8 cellular contexts compared by ENCODE assay signal in genomic region chr7:47979145-47979831, GRCh38. TPM values are rescaled to one million over a fixed set of nuclear protein-coding genes. Genes with fewer than 3 reads are reported as not detected.
A peak's percentile ranks its signal among the peaks of the same experiment; 100 is the strongest.
DNase-seq lines count a peak whose midpoint lies in the region; TF ChIP-seq lines count a peak whose summit lies in the region.

Gene HUS1, minus strand, starts transcription at chr7:47979615. Its CDS starts 96 bp downstream, at chr7:47979519.

- H3K27me3 ChIP-seq in H7 (ENCODE audit: control insufficient read depth, insufficient read depth, low read length) (no peaks in the 10 kb centered on the region), Loucy (ENCODE audit: insufficient read depth, low read length, poor library complexity, severe bottlenecking) (peaks cover 12% of the 10 kb centered on the region)

- H4K20me1 ChIP-seq in Loucy (ENCODE audit: insufficient read depth, low read length, poor library complexity, severe bottlenecking) = no peaks in the 10 kb centered on the region

- H3K4me3 ChIP-seq in H7 (ENCODE audit: insufficient read depth, low read depth, low read length) = peak within 1 kb of the TSS; percentile 69
- peak within 1 kb of the TSS; percentile 99 for H3K4me3 ChIP-seq in Loucy (ENCODE audit: low read length, poor library complexity, severe bottlenecking)
- H3K4me3 ChIP-seq in fibroblast of the aortic adventitia (ENCODE audit: low read depth, low read length) = peak within 1 kb of the TSS; percentile 95

- peak within 1 kb of the TSS; percentile 88 to 89 (median 88) for H3K4me3 Mint-ChIP-seq in nephron
- peak within 1 kb of the TSS; percentile 91 for H3K4me3 Mint-ChIP-seq in stimulated activated naive CD8-positive, alpha-beta T cell treated with anti-CD3 and anti-CD28 coated beads, Interleukin-15, Interleukin-2, amounts not matched to agents 100 ng/mL and 50 ng/mL, for 24 hours

- peaks cover 9% of the 10 kb centered on the region for H3F3A ChIP-seq in Loucy (ENCODE audit: low read depth)

- DNase-seq in H7 (peak; percentile 98), SHP77 (lab: John Stamatoyannopoulos, UW) (peak; percentile 89 to 93), fibroblast of the aortic adventitia (ENCODE audit: low read depth) (peak; percentile 86)
- peak; percentile 95 for DNase-seq in activated effector memory CD4-positive, alpha-beta T cell treated with Interleukin-2 at 50 U/mL for 16 hours

- TF ChIP-seq CTCF in Loucy (conservative IDR thresholded peaks at IDR 0.05; ENCODE audit: low read length) (no peak), fibroblast of the aortic adventitia (IDR thresholded peaks at IDR 0.05; ENCODE audit: insufficient read depth, low read length) (no peak), nephron (IDR thresholded peaks at IDR 0.05; ENCODE audit: unreplicated experiment in 3 of 3) (no peak)

- H3K27ac Mint-ChIP-seq in nephron = peak within 1 kb of the TSS; percentile 91 to 96 (median 94)
- H3K27ac Mint-ChIP-seq in stimulated activated naive CD8-positive, alpha-beta T cell treated with anti-CD3 and anti-CD28 coated beads, Interleukin-15, Interleukin-2, amounts not matched to agents 100 ng/mL and 50 ng/mL, for 24 hours = peak within 1 kb of the TSS; percentile 95

- H3K4me1 ChIP-seq in ES-I3 (ENCODE audit: insufficient read depth, low read length) = no peaks in the 10 kb centered on the region
- peaks cover 11% of the 10 kb centered on the region for H3K4me1 ChIP-seq in Loucy (ENCODE audit: insufficient read depth, low read length, poor library complexity, severe bottlenecking)

- H3K9me2 ChIP-seq in Loucy (replicated peaks; ENCODE audit: low read depth, low read length) = no peaks in the 10 kb centered on the region

- peaks cover 3% of the 10 kb centered on the region for H3K27me3 Mint-ChIP-seq in nephron (ENCODE audit: low read depth)
- no peaks in the 10 kb centered on the region for H3K27me3 Mint-ChIP-seq in stimulated activated naive CD8-positive, alpha-beta T cell treated with anti-CD3 and anti-CD28 coated beads, Interleukin-15, Interleukin-2, amounts not matched to agents 100 ng/mL and 50 ng/mL, for 24 hours

- peaks cover 21% of the 10 kb centered on the region for H3K4me1 Mint-ChIP-seq in nephron
- peaks cover 41% of the 10 kb centered on the region for H3K4me1 Mint-ChIP-seq in stimulated activated naive CD8-positive, alpha-beta T cell treated with anti-CD3 and anti-CD28 coated beads, Interleukin-15, Interleukin-2, amounts not matched to agents 100 ng/mL and 50 ng/mL, for 24 hours (ENCODE audit: low read depth)

- H3K9me3 ChIP-seq in ES-I3 (ENCODE audit: control insufficient read depth, insufficient read depth, low read length) (no peaks in the 10 kb centered on the region), Loucy (ENCODE audit: insufficient read depth, low read depth, low read length) (no peaks in the 10 kb centered on the region)

- H3K9ac ChIP-seq in ES-I3 (ENCODE audit: low read depth, low read length) (peak within 1 kb of the TSS; percentile 67), Loucy (ENCODE audit: low read depth, low read length, poor library complexity, severe bottlenecking) (peak within 1 kb of the TSS; percentile 96)

- H3K9me3 Mint-ChIP-seq in nephron = no peaks in the 10 kb centered on the region
- H3K9me3 Mint-ChIP-seq in stimulated activated naive CD8-positive, alpha-beta T cell treated with anti-CD3 and anti-CD28 coated beads, Interleukin-15, Interleukin-2, amounts not matched to agents 100 ng/mL and 50 ng/mL, for 24 hours = no peaks in the 10 kb centered on the region

- H3K36me3 ChIP-seq in ES-I3 (ENCODE audit: insufficient read depth, low read length) (peaks cover 29% of the 10 kb centered on the region), H7 (replicated peaks; ENCODE audit: control insufficient read depth, insufficient read depth, low read length) (peaks cover 27% of the 10 kb centered on the region), Loucy (ENCODE audit: insufficient read depth, low read length) (no peaks in the 10 kb centered on the region; the same call in 1 of the 2 replicates)

- H3K79me2 ChIP-seq in Loucy (ENCODE audit: insufficient read depth, low read length) = 0 out of 2 replicates have a peak, but pooled peaks cover 6% of the 10 kb centered on the region

- peaks cover 35% of the 10 kb centered on the region for H3K36me3 Mint-ChIP-seq in nephron (ENCODE audit: low read depth)
- peaks cover 43% of the 10 kb centered on the region for H3K36me3 Mint-ChIP-seq in stimulated activated naive CD8-positive, alpha-beta T cell treated with anti-CD3 and anti-CD28 coated beads, Interleukin-15, Interleukin-2, amounts not matched to agents 100 ng/mL and 50 ng/mL, for 24 hours (ENCODE audit: low read depth)

- H3K4me2 ChIP-seq in Loucy (ENCODE audit: low read depth, low read length, poor library complexity, severe bottlenecking) = peak within 1 kb of the TSS; percentile 100

- H2AFZ ChIP-seq in Loucy (ENCODE audit: low read length) = peak within 1 kb of the TSS; percentile 98

RNA-seq across cellular contexts. Expression of gene HUS1, which starts in this region (rescaled TPM):
- total RNA-seq in H7 (2014; rRNA removed; shearing (Covaris generic)) = 12.2 and 15.9 TPM in 2 replicates
- total RNA-seq in fibroblast of the aortic adventitia (ENCODE audit: low replicate concordance) = 8.6 and 28.6 TPM in 2 replicates

Comparison
In these comparisons a context has a peak if more than half of its experiments do, and no peak if none do; other contexts are left out.
1. Peak in every context shown above with its lines: DNase-seq and H3K4me3 ChIP-seq.